Comparison of ENCODE assay signal across 7 cellular contexts in the genomic region with DNA sequence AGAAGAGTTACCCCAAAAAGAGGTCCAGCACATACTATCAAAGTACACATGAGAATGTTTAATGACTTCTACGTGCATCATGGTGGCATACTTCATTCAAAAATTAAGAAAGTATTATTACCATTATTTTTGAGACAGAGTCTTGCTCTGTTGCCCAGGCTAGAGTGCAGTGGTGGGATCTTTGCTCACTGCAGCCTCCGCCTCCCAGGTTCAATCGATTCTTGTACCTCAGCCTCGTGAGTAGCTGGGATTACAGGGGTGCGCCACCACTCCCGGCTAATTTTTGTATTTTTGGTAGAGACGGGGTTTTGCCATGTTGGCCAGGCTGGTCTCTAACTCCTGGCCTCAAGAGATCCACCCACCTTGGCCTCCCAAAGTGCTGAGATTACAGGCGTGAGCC. TPM values are rescaled to one million over a fixed set of nuclear protein-coding genes. Genes with fewer than 3 reads are reported as not detected.
A peak's percentile ranks its signal among the peaks of the same experiment; 100 is the strongest.
DNase-seq lines count a peak whose midpoint lies in the region; ATAC-seq and TF ChIP-seq lines count a peak whose summit lies in the region.
"Not testable (repeated sequence)": the region's sequence is repeated elsewhere in the genome, so short reads cannot be mapped to it uniquely, and the experiment has no call there.

No MANE protein-coding gene starts in this region.

- not testable (repeated sequence) for H3K36me3 ChIP-seq in GM23248 (ENCODE audit: low read depth); esophagus muscularis mucosa

- peaks cover 14% of the 10 kb centered on the region for H3K4me1 ChIP-seq in GM23248 (ENCODE audit: insufficient read depth)
- not testable (repeated sequence) for H3K4me1 ChIP-seq in esophagus muscularis mucosa

- not testable (repeated sequence) for ATAC-seq in activated CD4-positive, alpha-beta T cell treated with anti-CD3 and anti-CD28 coated beads for 36 hours; activated CD8-positive, alpha-beta memory T cell treated with anti-CD3 and anti-CD28 coated beads, Interleukin-2, amount 10 ng/mL, durations not matched to agents 7 days and 5 days; stimulated activated naive B cell treated with anti-CD40 and anti-IgM and Interleukin-4, amounts not matched to agents 10 μg/mL and 1 μg/mL and 100 μg/mL, for 72 hours (replicated peaks)

- H3K27me3 Mint-ChIP-seq in activated CD4-positive, alpha-beta T cell treated with anti-CD3 and anti-CD28 coated beads for 36 hours; activated CD8-positive, alpha-beta memory T cell treated with anti-CD3 and anti-CD28 coated beads, Interleukin-2, amount 10 ng/mL, durations not matched to agents 7 days and 5 days; activated T-helper 2 cell treated with anti-CD3 and anti-CD28 coated beads, Interferon-gamma antibody, Interleukin-2, Interleukin-4, amounts not matched to agents 10 μg/mL and 5 μg/mL and 100 μg/mL, durations not matched to agents 14 hours and 24 hours and 36 hours (ENCODE audit: low read depth); osteocyte (ENCODE audit: unreplicated experiment): not testable (repeated sequence)
- H3K27me3 Mint-ChIP-seq in stimulated activated naive B cell treated with anti-CD40 and anti-IgM and Interleukin-4, amounts not matched to agents 10 μg/mL and 1 μg/mL and 100 μg/mL, for 72 hours = peaks cover 7 to 12% of the 10 kb centered on the region in 2 donors

- H3K9me2 ChIP-seq in GM23248 (ENCODE audit: insufficient read depth) = not testable (repeated sequence)

- peaks cover 17% of the 10 kb centered on the region for H3F3A ChIP-seq in GM23248 (ENCODE audit: insufficient read depth)

- POLR2A ChIA-PET in activated CD4-positive, alpha-beta T cell treated with anti-CD3 and anti-CD28 coated beads for 36 hours (lab: Charles Lee) = interaction anchor here (0.7 to 1.9 kb wide), 2 partner anchors 10 kb away, joined by 3 to 28 read pairs; no protein-coding TSS in a partner anchor

- not testable (repeated sequence) for H4K20me1 ChIP-seq in GM23248 (ENCODE audit: insufficient read depth)

- intact Hi-C loops in activated CD4-positive, alpha-beta T cell treated with anti-CD3 and anti-CD28 coated beads for 36 hours (cut with DNase I, micrococcal nuclease) = loop anchor here (1.0 to 2.0 kb wide), 5 partner anchors 9 to 57 kb away; no protein-coding TSS in a partner anchor
- intact Hi-C loops in activated T-helper 2 cell treated with anti-CD3 and anti-CD28 coated beads, Interferon-gamma antibody, Interleukin-2, Interleukin-4, amounts not matched to agents 10 μg/mL and 5 μg/mL and 100 μg/mL, durations not matched to agents 14 hours and 24 hours and 36 hours (cut with micrococcal nuclease) = loop anchor here (1.0 to 2.0 kb wide), 6 partner anchors 9 to 145 kb away; a partner anchor contains a TSS
- intact Hi-C loops in esophagus muscularis mucosa (cut with DNase I) = not testable (repeated sequence)

- H3K4me3 Mint-ChIP-seq in activated CD4-positive, alpha-beta T cell treated with anti-CD3 and anti-CD28 coated beads for 36 hours; activated CD8-positive, alpha-beta memory T cell treated with anti-CD3 and anti-CD28 coated beads, Interleukin-2, amount 10 ng/mL, durations not matched to agents 7 days and 5 days; activated T-helper 2 cell treated with anti-CD3 and anti-CD28 coated beads, Interferon-gamma antibody, Interleukin-2, Interleukin-4, amounts not matched to agents 10 μg/mL and 5 μg/mL and 100 μg/mL, durations not matched to agents 14 hours and 24 hours and 36 hours (ENCODE audit: low read depth); osteocyte (ENCODE audit: unreplicated experiment): not testable (repeated sequence)
- H3K4me3 Mint-ChIP-seq in stimulated activated naive B cell treated with anti-CD40 and anti-IgM and Interleukin-4, amounts not matched to agents 10 μg/mL and 1 μg/mL and 100 μg/mL, for 72 hours = peak overlapping the region in 1 of 2 donors; percentile 1

- H3K27ac Mint-ChIP-seq in activated CD4-positive, alpha-beta T cell treated with anti-CD3 and anti-CD28 coated beads for 36 hours = peak overlapping the region; percentile 80
- H3K27ac Mint-ChIP-seq in activated CD8-positive, alpha-beta memory T cell treated with anti-CD3 and anti-CD28 coated beads, Interleukin-2, amount 10 ng/mL, durations not matched to agents 7 days and 5 days = peak overlapping the region; percentile 78
- peak overlapping the region; percentile 91 for H3K27ac Mint-ChIP-seq in activated T-helper 2 cell treated with anti-CD3 and anti-CD28 coated beads, Interferon-gamma antibody, Interleukin-2, Interleukin-4, amounts not matched to agents 10 μg/mL and 5 μg/mL and 100 μg/mL, durations not matched to agents 14 hours and 24 hours and 36 hours
- H3K27ac Mint-ChIP-seq in osteocyte (ENCODE audit: unreplicated experiment) = not testable (repeated sequence)
- H3K27ac Mint-ChIP-seq in stimulated activated naive B cell treated with anti-CD40 and anti-IgM and Interleukin-4, amounts not matched to agents 10 μg/mL and 1 μg/mL and 100 μg/mL, for 72 hours = peak overlapping the region; percentile 96

- 0 out of 2 replicates have a peak overlapping the region, but pooled peaks have one; percentile 19 for H3K9ac ChIP-seq in GM23248

- H3K4me2 ChIP-seq in GM23248 (ENCODE audit: unreplicated experiment) = not testable (repeated sequence)

- H3K79me2 ChIP-seq in GM23248 (ENCODE audit: insufficient read depth) = not testable (repeated sequence)

- not testable (repeated sequence) for H3K27me3 ChIP-seq in GM23248 (replicated peaks; ENCODE audit: insufficient read depth); esophagus muscularis mucosa

- H3K9me3 Mint-ChIP-seq in activated CD4-positive, alpha-beta T cell treated with anti-CD3 and anti-CD28 coated beads for 36 hours (ENCODE audit: low read depth); activated CD8-positive, alpha-beta memory T cell treated with anti-CD3 and anti-CD28 coated beads, Interleukin-2, amount 10 ng/mL, durations not matched to agents 7 days and 5 days (ENCODE audit: low read depth); activated T-helper 2 cell treated with anti-CD3 and anti-CD28 coated beads, Interferon-gamma antibody, Interleukin-2, Interleukin-4, amounts not matched to agents 10 μg/mL and 5 μg/mL and 100 μg/mL, durations not matched to agents 14 hours and 24 hours and 36 hours; osteocyte (ENCODE audit: unreplicated experiment); stimulated activated naive B cell treated with anti-CD40 and anti-IgM and Interleukin-4, amounts not matched to agents 10 μg/mL and 1 μg/mL and 100 μg/mL, for 72 hours: not testable (repeated sequence)

- in situ Hi-C loops in GM23248 (cut with MboI) = not testable (repeated sequence)

- H3K4me3 ChIP-seq in GM23248, esophagus muscularis mucosa: not testable (repeated sequence)

- TF ChIP-seq EP300 in esophagus muscularis mucosa (IDR thresholded peaks at IDR 0.05) = not testable (repeated sequence)

- WGBS in GM23248 (ENCODE audit: low coverage in 1 of 2, low lambda C conversion rate in 2 of 2, missing lambda C conversion rate in 2 of 2), 2 experiments = 84 to 85% methylated on average over 8 of the region's 8 CpGs
- WGBS in esophagus muscularis mucosa = 94% methylated on average over 8 of the region's 8 CpGs

- TF ChIP-seq POLR2A in esophagus muscularis mucosa (IDR thresholded peaks at IDR 0.05; ENCODE audit: low read depth) = not testable (repeated sequence)

- CTCF ChIA-PET in activated CD4-positive, alpha-beta T cell treated with anti-CD3 and anti-CD28 coated beads for 36 hours (lab: Charles Lee) = interaction anchor here (1.2 to 1.3 kb wide), 2 partner anchors 11 to 17 kb away, joined by 4 to 5 read pairs; no protein-coding TSS in a partner anchor
- CTCF ChIA-PET in activated CD8-positive, alpha-beta memory T cell treated with anti-CD3 and anti-CD28 coated beads, Interleukin-2, amount 10 ng/mL, durations not matched to agents 7 days and 5 days (lab: Charles Lee) = interaction anchor here (1.3 to 2.4 kb wide), 2 partner anchors 11 to 19 kb away, joined by 3 to 9 read pairs; no protein-coding TSS in a partner anchor

- H3K9me3 ChIP-seq in GM23248 (ENCODE audit: low read depth); esophagus muscularis mucosa: not testable (repeated sequence)

- not testable (repeated sequence) for TF ChIP-seq CTCF in esophagus muscularis mucosa (IDR thresholded peaks at IDR 0.05); osteocyte (IDR thresholded peaks at IDR 0.05)

- not testable (repeated sequence) for H2AFZ ChIP-seq in GM23248

- DNase-seq in GM23248; activated CD4-positive, alpha-beta T cell treated with anti-CD3 and anti-CD28 coated beads for 36 hours; activated CD8-positive, alpha-beta memory T cell treated with anti-CD3 and anti-CD28 coated beads, Interleukin-2, amount 10 ng/mL, durations not matched to agents 7 days and 5 days; activated T-helper 2 cell treated with anti-CD3 and anti-CD28 coated beads, Interferon-gamma antibody, Interleukin-2, Interleukin-4, amounts not matched to agents 10 μg/mL and 5 μg/mL and 100 μg/mL, durations not matched to agents 14 hours and 24 hours and 36 hours (ENCODE audit: low spot score); stimulated activated naive B cell treated with anti-CD40 and anti-IgM and Interleukin-4, amounts not matched to agents 10 μg/mL and 1 μg/mL and 100 μg/mL, for 72 hours: not testable (repeated sequence)
- DNase-seq in esophagus muscularis mucosa (ENCODE audit: extremely low spot score) = peak; percentile 55
- DNase-seq in osteocyte (ENCODE audit: extremely low spot score, unreplicated experiment) = peak; percentile 13

- peaks cover 33% of the 10 kb centered on the region for H3K4me1 Mint-ChIP-seq in activated CD4-positive, alpha-beta T cell treated with anti-CD3 and anti-CD28 coated beads for 36 hours
- peaks cover 42% of the 10 kb centered on the region for H3K4me1 Mint-ChIP-seq in activated CD8-positive, alpha-beta memory T cell treated with anti-CD3 and anti-CD28 coated beads, Interleukin-2, amount 10 ng/mL, durations not matched to agents 7 days and 5 days
- peaks cover 37% of the 10 kb centered on the region for H3K4me1 Mint-ChIP-seq in activated T-helper 2 cell treated with anti-CD3 and anti-CD28 coated beads, Interferon-gamma antibody, Interleukin-2, Interleukin-4, amounts not matched to agents 10 μg/mL and 5 μg/mL and 100 μg/mL, durations not matched to agents 14 hours and 24 hours and 36 hours (ENCODE audit: low read depth)
- not testable (repeated sequence) for H3K4me1 Mint-ChIP-seq in osteocyte (ENCODE audit: unreplicated experiment)
- H3K4me1 Mint-ChIP-seq in stimulated activated naive B cell treated with anti-CD40 and anti-IgM and Interleukin-4, amounts not matched to agents 10 μg/mL and 1 μg/mL and 100 μg/mL, for 72 hours = peaks cover 29 to 41% of the 10 kb centered on the region in 2 donors

- H3K36me3 Mint-ChIP-seq in activated CD4-positive, alpha-beta T cell treated with anti-CD3 and anti-CD28 coated beads for 36 hours (ENCODE audit: low read depth); activated CD8-positive, alpha-beta memory T cell treated with anti-CD3 and anti-CD28 coated beads, Interleukin-2, amount 10 ng/mL, durations not matched to agents 7 days and 5 days; activated T-helper 2 cell treated with anti-CD3 and anti-CD28 coated beads, Interferon-gamma antibody, Interleukin-2, Interleukin-4, amounts not matched to agents 10 μg/mL and 5 μg/mL and 100 μg/mL, durations not matched to agents 14 hours and 24 hours and 36 hours (ENCODE audit: low read depth); osteocyte (ENCODE audit: unreplicated experiment); stimulated activated naive B cell treated with anti-CD40 and anti-IgM and Interleukin-4, amounts not matched to agents 10 μg/mL and 1 μg/mL and 100 μg/mL, for 72 hours: not testable (repeated sequence)

- peak overlapping the region; percentile 62 for H3K27ac ChIP-seq in GM23248
- H3K27ac ChIP-seq in esophagus muscularis mucosa (replicated peaks in 1 of 4) = not testable (repeated sequence)

RNA-seq across cellular contexts. Expression of a gene that starts 12.3 kb away (rescaled TPM):
- 0.86 and 1.4 TPM in 2 replicates for total RNA-seq in GM23248 (2014; rRNA removed; shearing (Covaris generic))
- polyA plus RNA-seq in GM23248 (2016; fragmentation: Nextera tagmentation; extraction: Ambion mirVana) = 0.46 and 0.60 TPM in 2 replicates
- 100 to 1,000 TPM; 129 to 149 TPM for total RNA-seq in activated CD4-positive, alpha-beta T cell treated with anti-CD3 and anti-CD28 coated beads for 36 hours
- total RNA-seq in activated CD8-positive, alpha-beta memory T cell treated with anti-CD3 and anti-CD28 coated beads, Interleukin-2, amount 10 ng/mL, durations not matched to agents 7 days and 5 days = 100 to 1,000 TPM; 109 to 130 TPM
- 246 and 249 TPM in 2 replicates for total RNA-seq in activated T-helper 2 cell treated with anti-CD3 and anti-CD28 coated beads, Interferon-gamma antibody, Interleukin-2, Interleukin-4, amounts not matched to agents 10 μg/mL and 5 μg/mL and 100 μg/mL, durations not matched to agents 14 hours and 24 hours and 36 hours
- total RNA-seq in esophagus muscularis mucosa (1 to 10 TPM; 2.1 to 8.1 (median 5.9) TPM), osteocyte (0.56 and 0.71 TPM in 2 replicates)

Comparison
In these comparisons a context has a peak if more than half of its experiments do, and no peak if none do; other contexts are left out.
1. RNA of a gene that starts 12.3 kb away (total RNA-seq): 246 to 249 TPM in activated T-helper 2 cell treated with anti-CD3 and anti-CD28 coated beads, Interferon-gamma antibody, Interleukin-2, Interleukin-4, amounts not matched to agents 10 μg/mL and 5 μg/mL and 100 μg/mL, durations not matched to agents 14 hours and 24 hours and 36 hours, 129 to 149 TPM in activated CD4-positive, alpha-beta T cell treated with anti-CD3 and anti-CD28 coated beads for 36 hours and 109 to 130 TPM in activated CD8-positive, alpha-beta memory T cell treated with anti-CD3 and anti-CD28 coated beads, Interleukin-2, amount 10 ng/mL, durations not matched to agents 7 days and 5 days; 2.1 to 8.1 TPM in esophagus muscularis mucosa, 0.86 to 1.4 TPM in GM23248 and 0.56 to 0.71 TPM in osteocyte; every median in the first group is over 10 times any median in the second.